ENCODE assay signal across 1 cellular context in the genomic region with DNA sequence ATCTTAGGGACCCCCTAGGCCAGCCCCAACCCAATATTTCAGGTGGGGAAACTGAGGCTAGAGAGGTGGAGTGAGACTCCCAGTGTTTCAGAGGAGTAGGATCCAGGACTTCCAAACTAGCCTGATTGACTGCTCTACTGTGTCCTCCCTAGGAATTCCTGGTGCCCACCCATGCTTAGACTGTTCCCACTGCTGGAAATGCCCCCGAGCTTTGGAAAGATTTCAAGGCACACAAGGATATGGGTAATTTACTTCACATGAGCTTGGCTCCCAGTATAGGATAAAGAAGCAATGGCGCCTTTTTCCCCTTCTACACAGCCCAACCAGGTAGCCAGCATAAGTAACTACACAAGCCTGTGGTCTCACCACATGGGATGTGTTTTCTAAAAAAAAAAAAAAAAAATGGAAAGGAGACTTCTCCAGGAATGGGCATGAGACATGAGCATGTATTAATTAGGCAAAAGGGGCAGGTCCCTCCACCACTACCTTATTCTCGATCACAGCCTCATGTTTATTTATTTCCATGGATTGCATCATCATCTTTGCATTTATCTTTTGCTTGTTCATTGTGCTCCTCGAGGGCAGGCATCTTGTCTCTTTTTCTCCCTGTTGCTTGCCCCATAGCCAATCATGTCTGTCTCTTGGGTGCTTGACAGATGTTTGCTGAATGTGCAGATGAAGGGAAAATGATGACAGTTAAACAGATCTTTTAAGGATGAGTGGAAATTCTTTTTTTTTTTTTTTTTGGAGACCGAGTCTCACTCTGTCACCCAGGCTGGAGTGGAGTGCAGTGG.
TF ChIP-seq lines count a peak whose summit lies in the region.

No MANE protein-coding gene starts in this region.

TF ChIP-seq in K562, 482 proteins besides CTCF, POLR2A, EP300 and RAD21 (continued from another document and continues in another):
- TF ChIP-seq, protein P1, sequence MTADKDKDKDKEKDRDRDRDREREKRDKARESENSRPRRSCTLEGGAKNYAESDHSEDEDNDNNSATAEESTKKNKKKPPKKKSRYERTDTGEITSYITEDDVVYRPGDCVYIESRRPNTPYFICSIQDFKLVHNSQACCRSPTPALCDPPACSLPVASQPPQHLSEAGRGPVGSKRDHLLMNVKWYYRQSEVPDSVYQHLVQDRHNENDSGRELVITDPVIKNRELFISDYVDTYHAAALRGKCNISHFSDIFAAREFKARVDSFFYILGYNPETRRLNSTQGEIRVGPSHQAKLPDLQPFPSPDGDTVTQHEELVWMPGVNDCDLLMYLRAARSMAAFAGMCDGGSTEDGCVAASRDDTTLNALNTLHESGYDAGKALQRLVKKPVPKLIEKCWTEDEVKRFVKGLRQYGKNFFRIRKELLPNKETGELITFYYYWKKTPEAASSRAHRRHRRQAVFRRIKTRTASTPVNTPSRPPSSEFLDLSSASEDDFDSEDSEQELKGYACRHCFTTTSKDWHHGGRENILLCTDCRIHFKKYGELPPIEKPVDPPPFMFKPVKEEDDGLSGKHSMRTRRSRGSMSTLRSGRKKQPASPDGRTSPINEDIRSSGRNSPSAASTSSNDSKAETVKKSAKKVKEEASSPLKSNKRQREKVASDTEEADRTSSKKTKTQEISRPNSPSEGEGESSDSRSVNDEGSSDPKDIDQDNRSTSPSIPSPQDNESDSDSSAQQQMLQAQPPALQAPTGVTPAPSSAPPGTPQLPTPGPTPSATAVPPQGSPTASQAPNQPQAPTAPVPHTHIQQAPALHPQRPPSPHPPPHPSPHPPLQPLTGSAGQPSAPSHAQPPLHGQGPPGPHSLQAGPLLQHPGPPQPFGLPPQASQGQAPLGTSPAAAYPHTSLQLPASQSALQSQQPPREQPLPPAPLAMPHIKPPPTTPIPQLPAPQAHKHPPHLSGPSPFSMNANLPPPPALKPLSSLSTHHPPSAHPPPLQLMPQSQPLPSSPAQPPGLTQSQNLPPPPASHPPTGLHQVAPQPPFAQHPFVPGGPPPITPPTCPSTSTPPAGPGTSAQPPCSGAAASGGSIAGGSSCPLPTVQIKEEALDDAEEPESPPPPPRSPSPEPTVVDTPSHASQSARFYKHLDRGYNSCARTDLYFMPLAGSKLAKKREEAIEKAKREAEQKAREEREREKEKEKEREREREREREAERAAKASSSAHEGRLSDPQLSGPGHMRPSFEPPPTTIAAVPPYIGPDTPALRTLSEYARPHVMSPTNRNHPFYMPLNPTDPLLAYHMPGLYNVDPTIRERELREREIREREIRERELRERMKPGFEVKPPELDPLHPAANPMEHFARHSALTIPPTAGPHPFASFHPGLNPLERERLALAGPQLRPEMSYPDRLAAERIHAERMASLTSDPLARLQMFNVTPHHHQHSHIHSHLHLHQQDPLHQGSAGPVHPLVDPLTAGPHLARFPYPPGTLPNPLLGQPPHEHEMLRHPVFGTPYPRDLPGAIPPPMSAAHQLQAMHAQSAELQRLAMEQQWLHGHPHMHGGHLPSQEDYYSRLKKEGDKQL (CRISPR knock-in tag; IDR thresholded peaks at IDR 0.05; ENCODE audit: borderline replicate concordance): no peak
- TF ChIP-seq SRSF3 (IDR thresholded peaks at IDR 0.05; ENCODE audit: insufficient read depth, low read length) (no peak), MYBL2 (IDR thresholded peaks at IDR 0.05; ENCODE audit: low read depth) (no peak), MYBL2 (CRISPR knock-in tag; IDR thresholded peaks at IDR 0.05; ENCODE audit: borderline replicate concordance) (no peak), ZKSCAN1 (IDR thresholded peaks at IDR 0.05; ENCODE audit: low read depth, low read length) (no peak), NONO (IDR thresholded peaks at IDR 0.05; ENCODE audit: low read depth in 2 of 2, low read length in 1 of 2) (no peak), JUND (IDR thresholded peaks at IDR 0.05; ENCODE audit: borderline replicate concordance, low read depth, low read length) (peak; percentile 45; the same call in 1 of the 2 replicates), JUND (tag; IDR thresholded peaks at IDR 0.05; ENCODE audit: borderline replicate concordance, low read depth, low read length) (peak; percentile 35; the same call in 1 of the 3 replicates), CCNT2 (IDR thresholded peaks at IDR 0.05; ENCODE audit: borderline replicate concordance, extremely low read depth, insufficient read length, low read depth, low read length) (no peak), CHD4 (IDR thresholded peaks at IDR 0.05; ENCODE audit: insufficient read depth, insufficient replicate concordance, low read depth, low read length, poor library complexity, severe bottlenecking) (no peak), L3MBTL2 (IDR thresholded peaks at IDR 0.05) (peak; percentile 53; the same call in 1 of the 2 replicates), ZNF561 (CRISPR knock-in tag; conservative IDR thresholded peaks at IDR 0.05) (no peak), RBM25 (IDR thresholded peaks at IDR 0.05; ENCODE audit: low read depth, low read length, severe bottlenecking) (no peak), FOXP1 (CRISPR knock-in tag; IDR thresholded peaks at IDR 0.05) (no peak), NFYB (IDR thresholded peaks at IDR 0.05; ENCODE audit: extremely low read depth, insufficient read length) (no peak), TRIM24 (IDR thresholded peaks at IDR 0.05) (peak; percentile 98), CREM (IDR thresholded peaks at IDR 0.05; ENCODE audit: low read depth) (no peak), ARID1B (IDR thresholded peaks at IDR 0.05) (0 out of 2 replicates have a peak, but pooled peaks have one; percentile 12), MTA1 (IDR thresholded peaks at IDR 0.05; ENCODE audit: borderline replicate concordance) (no peak), ZNF79 (CRISPR knock-in tag; IDR thresholded peaks at IDR 0.05; ENCODE audit: low read depth) (no peak), NELFE (IDR thresholded peaks at IDR 0.05; ENCODE audit: insufficient read depth, insufficient read length) (no peak)
- TF ChIP-seq, protein P2, sequence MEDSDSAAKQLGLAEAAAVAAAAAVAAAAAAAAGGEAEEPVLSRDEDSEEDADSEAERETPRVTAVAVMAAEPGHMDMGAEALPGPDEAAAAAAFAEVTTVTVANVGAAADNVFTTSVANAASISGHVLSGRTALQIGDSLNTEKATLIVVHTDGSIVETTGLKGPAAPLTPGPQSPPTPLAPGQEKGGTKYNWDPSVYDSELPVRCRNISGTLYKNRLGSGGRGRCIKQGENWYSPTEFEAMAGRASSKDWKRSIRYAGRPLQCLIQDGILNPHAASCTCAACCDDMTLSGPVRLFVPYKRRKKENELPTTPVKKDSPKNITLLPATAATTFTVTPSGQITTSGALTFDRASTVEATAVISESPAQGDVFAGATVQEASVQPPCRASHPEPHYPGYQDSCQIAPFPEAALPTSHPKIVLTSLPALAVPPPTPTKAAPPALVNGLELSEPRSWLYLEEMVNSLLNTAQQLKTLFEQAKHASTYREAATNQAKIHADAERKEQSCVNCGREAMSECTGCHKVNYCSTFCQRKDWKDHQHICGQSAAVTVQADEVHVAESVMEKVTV (CRISPR knock-in tag; IDR thresholded peaks at IDR 0.05): no peak
- TF ChIP-seq, protein P3, sequence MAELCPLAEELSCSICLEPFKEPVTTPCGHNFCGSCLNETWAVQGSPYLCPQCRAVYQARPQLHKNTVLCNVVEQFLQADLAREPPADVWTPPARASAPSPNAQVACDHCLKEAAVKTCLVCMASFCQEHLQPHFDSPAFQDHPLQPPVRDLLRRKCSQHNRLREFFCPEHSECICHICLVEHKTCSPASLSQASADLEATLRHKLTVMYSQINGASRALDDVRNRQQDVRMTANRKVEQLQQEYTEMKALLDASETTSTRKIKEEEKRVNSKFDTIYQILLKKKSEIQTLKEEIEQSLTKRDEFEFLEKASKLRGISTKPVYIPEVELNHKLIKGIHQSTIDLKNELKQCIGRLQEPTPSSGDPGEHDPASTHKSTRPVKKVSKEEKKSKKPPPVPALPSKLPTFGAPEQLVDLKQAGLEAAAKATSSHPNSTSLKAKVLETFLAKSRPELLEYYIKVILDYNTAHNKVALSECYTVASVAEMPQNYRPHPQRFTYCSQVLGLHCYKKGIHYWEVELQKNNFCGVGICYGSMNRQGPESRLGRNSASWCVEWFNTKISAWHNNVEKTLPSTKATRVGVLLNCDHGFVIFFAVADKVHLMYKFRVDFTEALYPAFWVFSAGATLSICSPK (IDR thresholded peaks at IDR 0.05; ENCODE audit: borderline replicate concordance): no peak
- TF ChIP-seq, protein P4, sequence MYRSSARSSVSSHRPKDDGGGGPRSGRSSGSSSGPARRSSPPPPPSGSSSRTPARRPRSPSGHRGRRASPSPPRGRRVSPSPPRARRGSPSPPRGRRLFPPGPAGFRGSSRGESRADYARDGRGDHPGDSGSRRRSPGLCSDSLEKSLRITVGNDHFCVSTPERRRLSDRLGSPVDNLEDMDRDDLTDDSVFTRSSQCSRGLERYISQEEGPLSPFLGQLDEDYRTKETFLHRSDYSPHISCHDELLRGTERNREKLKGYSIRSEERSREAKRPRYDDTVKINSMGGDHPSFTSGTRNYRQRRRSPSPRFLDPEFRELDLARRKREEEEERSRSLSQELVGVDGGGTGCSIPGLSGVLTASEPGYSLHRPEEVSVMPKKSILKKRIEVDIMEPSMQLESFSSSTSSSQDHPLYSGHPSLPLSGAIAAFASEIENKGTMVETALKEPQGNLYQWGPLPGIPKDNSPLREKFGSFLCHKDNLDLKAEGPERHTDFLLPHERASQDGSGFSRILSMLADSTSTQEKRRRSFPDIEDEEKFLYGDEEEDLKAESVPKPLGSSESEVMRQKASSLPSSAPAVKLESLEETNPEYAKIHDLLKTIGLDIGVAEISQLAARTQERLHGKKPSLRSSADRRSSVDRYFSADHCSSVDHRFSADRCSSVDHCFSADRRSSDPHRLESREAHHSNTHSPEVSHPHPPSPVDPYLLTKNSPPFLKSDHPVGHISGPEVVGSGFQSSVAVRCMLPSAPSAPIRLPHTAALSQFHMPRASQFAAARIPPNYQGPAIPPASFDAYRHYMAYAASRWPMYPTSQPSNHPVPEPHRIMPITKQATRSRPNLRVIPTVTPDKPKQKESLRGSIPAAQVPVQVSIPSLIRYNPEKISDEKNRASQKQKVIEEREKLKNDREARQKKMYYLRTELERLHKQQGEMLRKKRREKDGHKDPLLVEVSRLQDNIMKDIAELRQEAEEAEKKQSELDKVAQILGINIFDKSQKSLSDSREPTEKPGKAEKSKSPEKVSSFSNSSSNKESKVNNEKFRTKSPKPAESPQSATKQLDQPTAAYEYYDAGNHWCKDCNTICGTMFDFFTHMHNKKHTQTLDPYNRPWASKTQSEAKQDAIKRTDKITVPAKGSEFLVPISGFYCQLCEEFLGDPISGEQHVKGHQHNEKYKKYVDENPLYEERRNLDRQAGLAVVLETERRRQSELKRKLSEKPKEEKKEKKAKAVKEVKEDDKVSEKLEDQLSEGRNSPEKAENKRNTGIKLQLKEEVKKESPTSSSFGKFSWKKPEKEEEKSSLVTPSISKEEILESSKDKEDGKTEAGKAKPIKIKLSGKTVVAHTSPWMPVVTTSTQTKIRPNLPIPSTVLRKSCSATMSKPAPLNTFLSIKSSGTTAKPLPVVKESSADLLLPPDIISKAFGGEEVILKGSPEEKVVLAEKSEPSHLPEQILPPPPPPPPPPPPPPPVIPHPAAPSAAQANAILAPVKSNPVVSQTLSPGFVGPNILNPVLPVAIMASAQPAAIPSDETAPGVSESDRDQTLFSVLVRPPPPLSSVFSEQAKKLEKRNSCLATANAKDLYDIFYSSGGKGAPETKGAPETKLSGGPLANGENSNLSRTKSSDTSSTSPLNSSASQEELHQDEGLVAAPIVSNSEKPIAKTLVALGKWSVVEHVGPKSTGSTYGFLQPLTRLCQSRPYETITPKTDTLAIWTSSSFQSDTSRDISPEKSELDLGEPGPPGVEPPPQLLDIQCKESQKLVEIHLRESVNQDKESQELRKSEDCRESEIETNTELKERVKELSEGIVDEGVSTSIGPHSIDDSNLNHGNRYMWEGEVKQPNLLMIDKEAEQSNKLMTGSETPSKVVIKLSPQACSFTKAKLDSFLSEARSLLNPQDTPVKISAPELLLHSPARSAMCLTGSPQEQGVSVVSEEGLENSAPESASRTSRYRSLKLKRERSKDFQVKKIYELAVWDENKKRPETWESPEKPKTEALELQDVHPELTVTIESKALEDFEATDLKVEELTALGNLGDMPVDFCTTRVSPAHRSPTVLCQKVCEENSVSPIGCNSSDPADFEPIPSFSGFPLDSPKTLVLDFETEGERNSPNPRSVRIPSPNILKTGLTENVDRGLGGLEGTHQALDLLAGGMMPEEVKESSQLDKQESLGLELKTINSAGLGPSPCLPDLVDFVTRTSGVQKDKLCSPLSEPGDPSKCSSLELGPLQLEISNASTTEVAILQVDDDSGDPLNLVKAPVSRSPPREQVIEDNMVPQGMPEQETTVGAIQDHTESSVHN (IDR thresholded peaks at IDR 0.05; ENCODE audit: borderline replicate concordance in 1 of 2, low read depth in 1 of 2): no peak
- TF ChIP-seq, protein P5, sequence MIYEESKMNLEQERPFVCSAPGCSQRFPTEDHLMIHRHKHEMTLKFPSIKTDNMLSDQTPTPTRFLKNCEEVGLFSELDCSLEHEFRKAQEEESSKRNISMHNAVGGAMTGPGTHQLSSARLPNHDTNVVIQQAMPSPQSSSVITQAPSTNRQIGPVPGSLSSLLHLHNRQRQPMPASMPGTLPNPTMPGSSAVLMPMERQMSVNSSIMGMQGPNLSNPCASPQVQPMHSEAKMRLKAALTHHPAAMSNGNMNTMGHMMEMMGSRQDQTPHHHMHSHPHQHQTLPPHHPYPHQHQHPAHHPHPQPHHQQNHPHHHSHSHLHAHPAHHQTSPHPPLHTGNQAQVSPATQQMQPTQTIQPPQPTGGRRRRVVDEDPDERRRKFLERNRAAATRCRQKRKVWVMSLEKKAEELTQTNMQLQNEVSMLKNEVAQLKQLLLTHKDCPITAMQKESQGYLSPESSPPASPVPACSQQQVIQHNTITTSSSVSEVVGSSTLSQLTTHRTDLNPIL (CRISPR knock-in tag; IDR thresholded peaks at IDR 0.05): no peak
